Comparison of ENCODE assay signal across 11 cellular contexts in genomic region chr7:98870807-98871491, GRCh38. TPM values are rescaled to one million over a fixed set of nuclear protein-coding genes. Genes with fewer than 3 reads are reported as not detected.
DNase-seq lines count a peak whose midpoint lies in the region; ATAC-seq, FAIRE-seq and TF ChIP-seq lines count a peak whose summit lies in the region.
"Had no signal": no experiment of that assay in that cellular context is flagged by ENCODE, and none has a peak within 500 bp of the region (broad histone marks: within the 10 kb centered on the region; RNA-seq: fewer than 3 reads in every experiment).

No MANE protein-coding gene starts in this region.

- peaks cover 5 to 19% of the 10 kb centered on the region in 2 experiments for H3K4me1 Mint-ChIP-seq in H9
- peaks cover 4% of the 10 kb centered on the region for H3K4me1 Mint-ChIP-seq in activated naive CD8-positive, alpha-beta T cell treated with anti-CD3 and anti-CD28 coated beads for 36 hours
- H3K4me1 Mint-ChIP-seq in naive thymus-derived CD4-positive, alpha-beta T cell, result peaks cover 0 to 8% (median 0%) of the 10 kb centered on the region in 7 donors

- no peak for TF ChIP-seq EP300 in A549 (IDR thresholded peaks at IDR 0.05)

- H3T11ph ChIP-seq in H9 (ENCODE audit: low read length), result no peak overlapping the region

- no peak overlapping the region for H3K27ac Mint-ChIP-seq in H9
- no peak overlapping the region for H3K27ac Mint-ChIP-seq in activated naive CD8-positive, alpha-beta T cell treated with anti-CD3 and anti-CD28 coated beads for 36 hours
- no peak overlapping the region for H3K27ac Mint-ChIP-seq in naive thymus-derived CD4-positive, alpha-beta T cell

- peaks cover 9% of the 10 kb centered on the region for H3K23me2 ChIP-seq in H9 (ENCODE audit: insufficient read length, low read depth, low read length, poor library complexity, severe bottlenecking)

- H3K36me3 Mint-ChIP-seq in H9 (ENCODE audit: insufficient read depth in 1 of 3, low read depth in 3 of 3), result no peaks in the 10 kb centered on the region
- no peaks in the 10 kb centered on the region for H3K36me3 Mint-ChIP-seq in activated naive CD8-positive, alpha-beta T cell treated with anti-CD3 and anti-CD28 coated beads for 36 hours
- no peaks in the 10 kb centered on the region for H3K36me3 Mint-ChIP-seq in naive thymus-derived CD4-positive, alpha-beta T cell

- H3K27ac ChIP-seq in A549, result peak overlapping the region in 1 of 2 experiments; percentile 87; a peak in 4 of 6 replicates
- no peak overlapping the region for H3K27ac ChIP-seq in H9 (ENCODE audit: insufficient read length, low read depth, low read length)
- no peak overlapping the region for H3K27ac ChIP-seq in naive thymus-derived CD4-positive, alpha-beta T cell (ENCODE audit: low read depth, low read length)
- H3K27ac ChIP-seq: esophagus squamous epithelium, upper lobe of left lung had no signal

- no peak overlapping the region for H3K14ac ChIP-seq in H9 (ENCODE audit: insufficient read depth, low read length)

- peaks cover 58% of the 10 kb centered on the region for H3K27me3 Mint-ChIP-seq in H9 (ENCODE audit: low read depth)
- H3K27me3 Mint-ChIP-seq in activated naive CD8-positive, alpha-beta T cell treated with anti-CD3 and anti-CD28 coated beads for 36 hours, result peaks cover 43% of the 10 kb centered on the region
- peaks cover 0 to 42% (median 6%) of the 10 kb centered on the region in 5 donors for H3K27me3 Mint-ChIP-seq in naive thymus-derived CD4-positive, alpha-beta T cell

- DNase-seq in A549 (ENCODE audit: low read depth in 1 of 2, low spot score in 1 of 2) (no peak), H9 (peak; percentile 43), NCI-H1092 treated with DMSO at 0.1 percent for 48 hours (lab: John Stamatoyannopoulos, UW) (no peak), D341Med (ENCODE audit: low spot score) (no peak), NCI-H526 (lab: John Stamatoyannopoulos, UW) (no peak), hepatic stellate cell (ENCODE audit: low spot score) (no peak)
- no peak for DNase-seq in activated naive CD8-positive, alpha-beta T cell treated with anti-CD3 and anti-CD28 coated beads for 36 hours
- DNase-seq in naive thymus-derived CD4-positive, alpha-beta T cell, result no peak
- DNase-seq: esophagus squamous epithelium, NCI-H2081 treated with DMSO at 0.1 percent for 48 hours had no signal

- no peak overlapping the region for H2AK5ac ChIP-seq in H9 (ENCODE audit: insufficient read length, low read length)

- no peak overlapping the region for H2BK120ac ChIP-seq in H9 (ENCODE audit: low read depth, low read length, poor library complexity, severe bottlenecking)

- H3K27me3 ChIP-seq in H9 (ENCODE audit: insufficient read depth, low read length), result peaks cover 12% of the 10 kb centered on the region; the same call in 1 of the 2 replicates
- no peaks in the 10 kb centered on the region for H3K27me3 ChIP-seq in naive thymus-derived CD4-positive, alpha-beta T cell (ENCODE audit: control insufficient read depth in 2 of 2, insufficient read depth in 2 of 2, low read length in 2 of 2)

- intact Hi-C loops in naive thymus-derived CD4-positive, alpha-beta T cell (cut with micrococcal nuclease), result loop anchor here (10.0 kb wide), 2 partner anchors 454 to 604 kb away; partner anchors contain the start of genes ARPC1A (in 1 of the 2) and ZNF789 (in 1 of the 2)

- peak overlapping the region; percentile 88; the same call in 2 of the 3 replicates for H3K4me3 ChIP-seq in A549
- no peak overlapping the region for H3K4me3 ChIP-seq in naive thymus-derived CD4-positive, alpha-beta T cell (ENCODE audit: low read length)

- no peak for TF ChIP-seq POLR2A in A549 (IDR thresholded peaks at IDR 0.05; ENCODE audit: low read length)

- H3K9me3 ChIP-seq in A549 (no peaks in the 10 kb centered on the region), H9 (ENCODE audit: control insufficient read depth, low read depth, low read length) (no peaks in the 10 kb centered on the region)
- no peaks in the 10 kb centered on the region for H3K9me3 ChIP-seq in naive thymus-derived CD4-positive, alpha-beta T cell (ENCODE audit: control insufficient read depth in 2 of 3, low read length in 3 of 3)
- H3K9me3 ChIP-seq: esophagus squamous epithelium, upper lobe of left lung had no signal

- no peaks in the 10 kb centered on the region for H3K79me1 ChIP-seq in H9 (ENCODE audit: insufficient read depth, low read depth, low read length, poor library complexity, severe bottlenecking)

- no peak overlapping the region for H4K91ac ChIP-seq in H9 (ENCODE audit: insufficient read length, low read depth, low read length)

- H3K36me3 ChIP-seq in naive thymus-derived CD4-positive, alpha-beta T cell (ENCODE audit: control insufficient read depth in 2 of 3, insufficient read depth in 3 of 3, low read length in 3 of 3), result no peaks in the 10 kb centered on the region
- H3K36me3 ChIP-seq: esophagus squamous epithelium, upper lobe of left lung had no signal

- H3K18ac ChIP-seq in H9 (ENCODE audit: insufficient read length, low read depth, low read length), result no peak overlapping the region

- TF ChIP-seq CTCF in A549 (IDR thresholded peaks at IDR 0.05), result no peak
- TF ChIP-seq CTCF in H9 (conservative IDR thresholded peaks at IDR 0.05), result no peak

- H2BK12ac ChIP-seq in H9 (ENCODE audit: insufficient read length, low read depth, low read length), result no peak overlapping the region

- no peak overlapping the region for H2AFZ ChIP-seq in H9 (ENCODE audit: low read length)

- WGBS in A549 (ENCODE audit: missing lambda C conversion rate), result 84% methylated on average over 13 of the region's 17 CpGs
- WGBS in H9 (ENCODE audit: extremely low coverage, insufficient read length, low lambda C conversion rate), result no CpG with 5 or more reads among the region's 17 CpGs

- peak overlapping the region; percentile 100 for H3K4me2 ChIP-seq in A549
- H3K4me2 ChIP-seq in H9 (ENCODE audit: insufficient read depth, insufficient read length, low read length), result no peak overlapping the region

- no peaks in the 10 kb centered on the region for H3K9me3 Mint-ChIP-seq in H9
- H3K9me3 Mint-ChIP-seq in activated naive CD8-positive, alpha-beta T cell treated with anti-CD3 and anti-CD28 coated beads for 36 hours, result no peaks in the 10 kb centered on the region
- H3K9me3 Mint-ChIP-seq in naive thymus-derived CD4-positive, alpha-beta T cell, result no peaks in the 10 kb centered on the region

- no peak overlapping the region for H2BK20ac ChIP-seq in H9 (ENCODE audit: low read depth, low read length, poor library complexity, severe bottlenecking)

- FAIRE-seq in A549 (lab: Jason Lieb, UNC), result no peak

- H3K4me1 ChIP-seq in A549 (peaks cover 9% of the 10 kb centered on the region), H9 (ENCODE audit: insufficient read depth, low read length) (no peaks in the 10 kb centered on the region; the same call in 1 of the 2 replicates)
- H3K4me1 ChIP-seq in naive thymus-derived CD4-positive, alpha-beta T cell (ENCODE audit: control insufficient read depth in 2 of 2, insufficient read depth in 2 of 2, low read length in 2 of 2), result no peaks in the 10 kb centered on the region

- no peaks in the 10 kb centered on the region for H3K79me2 ChIP-seq in H9 (ENCODE audit: insufficient read depth, low read length)

- no peak overlapping the region for H4K8ac ChIP-seq in H9 (replicated peaks; ENCODE audit: insufficient read length, low read depth, low read length)

- CTCF ChIA-PET in A549 (lab: Yijun Ruan, JAX), result interaction anchor here (0.6 to 1.5 kb wide), 8 partner anchors 8 to 1708 kb away, joined by 3 to 8 read pairs (median 4); partner anchors contain the start of gene TRRAP
- CTCF ChIA-PET in naive thymus-derived CD4-positive, alpha-beta T cell (lab: Charles Lee), result no interaction called here

- no peak overlapping the region for H3K23ac ChIP-seq in H9 (ENCODE audit: insufficient read length, low read depth, low read length)

- no peak overlapping the region for H4K5ac ChIP-seq in H9 (ENCODE audit: insufficient read length, low read depth, low read length)

- ATAC-seq in A549, result peak in 1 of 2 experiments; percentile 16; a peak in 3 of 6 replicates
- no peak for ATAC-seq in naive thymus-derived CD4-positive, alpha-beta T cell

- POLR2A ChIA-PET in A549 (lab: Yijun Ruan, JAX), result no interaction called here
- POLR2A ChIA-PET in naive thymus-derived CD4-positive, alpha-beta T cell (lab: Charles Lee), result no interaction called here

- H2BK5ac ChIP-seq in H9 (ENCODE audit: insufficient read length, low read length), result no peak overlapping the region

- no peak overlapping the region for H2BK15ac ChIP-seq in H9 (ENCODE audit: low read depth, low read length)

- no peaks in the 10 kb centered on the region for H4K20me1 ChIP-seq in H9 (ENCODE audit: control insufficient read depth, insufficient read depth, insufficient read length)

- no peak for TF ChIP-seq RAD21 in A549 (conservative IDR thresholded peaks at IDR 0.05 in 1 of 2, IDR thresholded peaks at IDR 0.05 in 1 of 2)

- H3K56ac ChIP-seq in H9 (ENCODE audit: insufficient read length, low read depth, low read length), result no peak overlapping the region

- H3K9ac ChIP-seq in H9 (ENCODE audit: extremely low read depth, insufficient read length, low read length), result no peak overlapping the region

- no peak overlapping the region for H3K4ac ChIP-seq in H9 (ENCODE audit: low read depth, low read length)

- peak overlapping the region; percentile 70 to 85 for H3K4me3 Mint-ChIP-seq in H9
- H3K4me3 Mint-ChIP-seq in activated naive CD8-positive, alpha-beta T cell treated with anti-CD3 and anti-CD28 coated beads for 36 hours, result peak overlapping the region; percentile 69
- H3K4me3 Mint-ChIP-seq in naive thymus-derived CD4-positive, alpha-beta T cell, result peak overlapping the region in 9 of 10 donors; percentile 63 to 87 (median 75)

RNA-seq across cellular contexts. Expression of gene TMEM130, which starts 1.1 kb away (rescaled TPM):
- 0.25 and 0.67 TPM in 2 replicates for polyA plus RNA-seq in A549 (2011; rRNA removed)
- 0.19 and 0.35 TPM in 2 replicates for polyA plus RNA-seq in A549 (2012; cell fraction: cytosol; rRNA removed)
- 0.83 and 0.93 TPM in 2 replicates for polyA plus RNA-seq in A549 (2012; cell fraction: nucleus; rRNA removed)
- 0.35 to 0.44 TPM (median 0.41 TPM) in 3 replicates for polyA plus RNA-seq in A549 (2017; fragmentation: RNase III; extraction: RNeasy Plus Mini Kit Qiagen cat#74134 plus additional on column Dnase treatment)
- 0.17 and 0.29 TPM in 2 replicates for polyA minus RNA-seq in A549 (2011; rRNA and poly(A)+ RNA removed)
- total RNA-seq in H9 (2021), result 1.1 and 1.7 TPM in 2 replicates
- total RNA-seq in activated naive CD8-positive, alpha-beta T cell treated with anti-CD3 and anti-CD28 coated beads for 36 hours, result not detected
- not detected for total RNA-seq in naive thymus-derived CD4-positive, alpha-beta T cell
- polyA plus RNA-seq in naive thymus-derived CD4-positive, alpha-beta T cell, result not detected

RNA-seq across cellular contexts. Expression of gene TRRAP, which starts 7.4 kb away (rescaled TPM):
- 22.1 and 28.5 TPM in 2 replicates for polyA plus RNA-seq in A549 (2011; rRNA removed)
- 16.6 and 20.2 TPM in 2 replicates for polyA plus RNA-seq in A549 (2012; cell fraction: cytosol; rRNA removed)
- 38.7 and 39.6 TPM in 2 replicates for polyA plus RNA-seq in A549 (2012; cell fraction: nucleus; rRNA removed)
- 10.8 to 13.0 TPM (median 12.2 TPM) in 3 replicates for polyA plus RNA-seq in A549 (2017; fragmentation: RNase III; extraction: RNeasy Plus Mini Kit Qiagen cat#74134 plus additional on column Dnase treatment)
- polyA minus RNA-seq in A549 (2011; rRNA and poly(A)+ RNA removed), result 63.0 and 76.4 TPM in 2 replicates
- total RNA-seq in H9 (2021), result 54.0 and 58.6 TPM in 2 replicates
- 10 to 100 TPM; 44.5 to 46.5 TPM for total RNA-seq in activated naive CD8-positive, alpha-beta T cell treated with anti-CD3 and anti-CD28 coated beads for 36 hours
- 10 to 100 TPM; 59.1 to 72.3 (median 66.8) TPM for total RNA-seq in naive thymus-derived CD4-positive, alpha-beta T cell
- polyA plus RNA-seq in naive thymus-derived CD4-positive, alpha-beta T cell, result 1 to 10 TPM; 3.2 to 7.7 TPM
